1 cellular context compared by ENCODE assay signal in the genomic region with DNA sequence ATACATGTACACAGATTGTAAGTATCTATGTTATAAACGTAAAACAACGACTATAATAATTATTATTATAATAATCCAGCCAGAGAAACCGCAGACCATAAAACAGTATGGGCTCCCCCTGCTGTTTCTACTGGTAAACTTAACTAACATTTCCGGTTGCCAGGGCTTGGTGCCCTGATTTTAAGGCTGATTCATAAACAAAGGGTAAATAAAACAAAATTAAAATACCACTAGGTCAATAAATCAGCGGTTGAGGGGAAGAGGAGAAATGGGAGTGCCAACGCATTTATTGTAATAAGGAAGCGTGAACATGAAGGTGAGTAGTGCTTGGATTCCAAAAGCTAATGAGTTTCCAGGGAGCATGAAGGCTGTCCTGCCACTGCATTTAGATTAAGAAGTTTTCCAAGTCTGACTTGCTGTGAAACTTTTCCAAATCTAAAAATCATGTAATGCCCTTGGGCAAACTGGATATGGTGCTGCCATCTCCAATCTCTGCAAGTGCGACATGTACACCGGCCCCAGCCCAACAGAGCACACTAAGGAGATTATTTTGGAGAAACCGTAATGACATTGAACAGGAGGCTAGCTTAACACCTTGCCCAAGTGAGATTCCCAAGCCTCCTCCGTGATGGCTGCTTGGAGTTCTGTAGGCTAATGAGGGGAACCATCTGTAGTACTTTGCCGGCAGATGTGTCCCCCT.
A peak's percentile ranks its signal among the peaks of the same experiment; 100 is the strongest.
TF ChIP-seq lines count a peak whose summit lies in the region.

No MANE protein-coding gene starts in this region.

TF ChIP-seq in GM12878, 131 proteins besides CTCF, POLR2A, EP300 and RAD21 (continued from another document):
- no peak for TF ChIP-seq LARP7 (IDR thresholded peaks at IDR 0.05)
- TF ChIP-seq, protein P1, sequence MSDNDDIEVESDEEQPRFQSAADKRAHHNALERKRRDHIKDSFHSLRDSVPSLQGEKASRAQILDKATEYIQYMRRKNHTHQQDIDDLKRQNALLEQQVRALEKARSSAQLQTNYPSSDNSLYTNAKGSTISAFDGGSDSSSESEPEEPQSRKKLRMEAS (IDR thresholded peaks at IDR 0.05; ENCODE audit: low read depth, low read length), result no peak
- TF ChIP-seq SMC3 (IDR thresholded peaks at IDR 0.05; ENCODE audit: borderline replicate concordance, low read length), result peak; percentile 14; the same call in 1 of the 2 replicates
